ENCODE assay signal across 11 cellular contexts in the genomic region with DNA sequence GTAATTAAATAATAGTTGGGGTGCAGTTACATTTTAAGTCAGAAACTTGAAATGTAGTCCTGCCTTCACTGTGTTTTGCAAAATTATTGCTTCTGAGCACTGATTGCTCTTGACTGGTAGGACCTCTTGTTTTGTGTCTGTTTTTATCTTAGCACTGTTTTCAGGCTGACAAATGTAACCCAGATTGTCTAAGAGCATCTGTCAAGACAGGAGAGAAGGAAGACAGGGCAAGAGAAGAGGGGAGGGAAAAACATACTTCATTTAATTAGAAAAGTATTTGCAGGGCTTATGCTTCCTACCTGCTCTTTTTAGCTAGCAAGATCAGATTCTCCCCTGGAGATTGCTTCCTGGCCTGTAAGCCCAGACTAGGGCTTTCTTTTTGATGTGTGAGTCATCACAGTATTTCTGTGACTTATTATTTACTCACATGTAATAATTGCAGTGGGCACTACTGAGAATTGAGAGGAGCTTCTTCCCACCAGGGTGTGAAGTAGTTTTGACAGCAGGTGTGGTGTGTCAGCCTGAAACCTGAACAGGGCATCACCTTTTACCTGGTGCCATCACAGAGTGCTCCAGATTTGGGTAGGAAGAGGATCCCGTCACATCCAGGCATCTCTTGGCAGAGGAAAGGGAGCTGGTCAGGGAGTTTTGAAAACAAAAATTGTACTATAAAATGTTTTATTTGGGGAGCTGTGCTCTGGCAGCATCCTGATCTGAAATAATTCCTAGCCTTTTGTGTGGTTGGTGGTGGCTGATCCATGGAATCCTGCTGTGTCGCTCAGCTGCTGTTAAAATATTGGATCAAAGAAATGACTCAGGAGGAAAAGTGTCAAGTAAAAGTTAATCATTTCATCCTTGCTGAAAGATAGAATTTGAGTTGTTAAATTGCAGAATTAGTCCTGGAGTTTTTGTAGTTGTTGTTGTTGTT.
DNase-seq lines count a peak whose midpoint lies in the region; ATAC-seq and TF ChIP-seq lines count a peak whose summit lies in the region.
"Had no signal": no experiment of that assay in that cellular context is flagged by ENCODE, and none has a peak within 500 bp of the region (broad histone marks: within the 10 kb centered on the region; RNA-seq: fewer than 3 reads in every experiment).

No MANE protein-coding gene starts in this region.

- H3K4me3 ChIP-seq in psoas muscle (no peak overlapping the region), left ventricle myocardium inferior (no peak overlapping the region)

- in situ Hi-C loops in ACHN (cut with HindIII; ENCODE audit: low pct_ligation_motif_present, low pct_unique_long_range_greater_than_20kb, low sequenced_read_pairs), result no loop called here

- no peaks in the 10 kb centered on the region for H3K36me3 ChIP-seq in psoas muscle (ENCODE audit: insufficient read depth in 1 of 2, low read depth in 1 of 2)
- no peaks in the 10 kb centered on the region for H3K36me3 ChIP-seq in left ventricle myocardium inferior

- no peaks in the 10 kb centered on the region for H3K4me1 ChIP-seq in psoas muscle
- H3K4me1 ChIP-seq in left ventricle myocardium inferior, result no peaks in the 10 kb centered on the region

- no peaks in the 10 kb centered on the region for H3K9me3 ChIP-seq in psoas muscle
- H3K9me3 ChIP-seq in left ventricle myocardium inferior (replicated peaks), result no peaks in the 10 kb centered on the region

- no peak for TF ChIP-seq CTCF in psoas muscle (IDR thresholded peaks at IDR 0.05)
- no peak for TF ChIP-seq CTCF in left ventricle myocardium inferior (IDR thresholded peaks at IDR 0.05; ENCODE audit: borderline replicate concordance)

- peak; percentile 42 for ATAC-seq in HG03066 (IDR thresholded peaks at IDR 0.05; ENCODE audit: low read depth, unreplicated experiment)
- ATAC-seq in psoas muscle, result peak; percentile 30 to 44 (median 34)

- peak; percentile 14 for DNase-seq in DMS 273 (lab: John Stamatoyannopoulos, UW; ENCODE audit: unreplicated experiment)
- DNase-seq in DMS 273 treated with DMSO at 0.1 percent for 48 hours (lab: John Stamatoyannopoulos, UW), result no peak
- DNase-seq in NCI-H446 (lab: John Stamatoyannopoulos, UW), result peak; percentile 25 to 38
- DNase-seq in psoas muscle, result no peak
- no peak for DNase-seq in ACHN
- DNase-seq in SW 1271 (lab: John Stamatoyannopoulos, UW), result no peak
- DNase-seq in left ventricle myocardium inferior, result no peak
- DNase-seq: Karpas-422, posterior cingulate gyrus had no signal

- intact Hi-C loops in psoas muscle (cut with DNase I) (no loop called here), left ventricle myocardium inferior (cut with micrococcal nuclease) (no loop called here)

- 51 to 84% (median 69%) methylated on average over 2 of the region's 2 CpGs for WGBS in psoas muscle, 3 donors

- H3K27me3 ChIP-seq in psoas muscle (ENCODE audit: insufficient read depth in 3 of 3, low read length in 2 of 3), result no peaks in the 10 kb centered on the region
- no peaks in the 10 kb centered on the region for H3K27me3 ChIP-seq in left ventricle myocardium inferior (ENCODE audit: low read depth)

- H3K27ac ChIP-seq in psoas muscle, result no peak overlapping the region
- H3K27ac ChIP-seq in left ventricle myocardium inferior (replicated peaks), result no peak overlapping the region
- H3K27ac ChIP-seq: 22Rv1 had no signal

Comparison
In these comparisons a context has a peak if more than half of its experiments do, and no peak if none do; other contexts are left out.
1. DNase-seq: peak in DMS 273 (single experiment) and NCI-H446 (2 of 2); none in DMS 273 treated with DMSO at 0.1 percent for 48 hours (single experiment), psoas muscle (0 of 2), ACHN (single experiment), SW 1271 (0 of 2) and left ventricle myocardium inferior (single experiment).